In genomic region chr7:50229964-50230363, GRCh38 we compare ENCODE assay signal across 11 cellular contexts.
DNase-seq lines count a peak whose midpoint lies in the region; ATAC-seq and TF ChIP-seq lines count a peak whose summit lies in the region.
"Had no signal": no experiment of that assay in that cellular context is flagged by ENCODE, and none has a peak within 500 bp of the region (broad histone marks: within the 10 kb centered on the region; RNA-seq: fewer than 3 reads in every experiment).

No MANE protein-coding gene starts in this region.

- no peaks in the 10 kb centered on the region for H3K36me3 ChIP-seq in BJ (ENCODE audit: control insufficient read depth, insufficient read depth, low read length)
- no peaks in the 10 kb centered on the region for H3K36me3 ChIP-seq in kidney epithelial cell (ENCODE audit: control insufficient read depth, insufficient read depth, low read length)
- H3K36me3 ChIP-seq: suprapubic skin had no signal

- POLR2A ChIA-PET in BJ (lab: Charles Lee), result no interaction called here
- POLR2A ChIA-PET in RWPE1 (lab: Yijun Ruan, JAX; ENCODE audit: low non-redundant PET), result no interaction called here

- no peak overlapping the region for H3K27ac ChIP-seq in RWPE1
- H3K27ac ChIP-seq: suprapubic skin had no signal

- H3K27me3 ChIP-seq in BJ (ENCODE audit: control insufficient read depth, insufficient read depth, low read length) (no peaks in the 10 kb centered on the region), kidney epithelial cell (ENCODE audit: control insufficient read depth, insufficient read depth, low read length) (no peaks in the 10 kb centered on the region)
- H3K27me3 ChIP-seq: suprapubic skin had no signal

- TF ChIP-seq CTCF in BJ (IDR thresholded peaks at IDR 0.05; ENCODE audit: insufficient read depth, low read depth, low read length) (peak; percentile 23; the same call in 1 of the 2 replicates), GM20000 (IDR thresholded peaks at IDR 0.05; ENCODE audit: extremely low read depth, missing control alignments) (peak; percentile 33), kidney epithelial cell (IDR thresholded peaks at IDR 0.05; ENCODE audit: insufficient read depth, low read length, poor library complexity, severe bottlenecking) (peak; percentile 33), RWPE1 (conservative IDR thresholded peaks at IDR 0.05; ENCODE audit: low read depth) (no peak), foreskin fibroblast (IDR thresholded peaks at IDR 0.05; ENCODE audit: low read depth, low read length) (no peak)

- H3K4me3 ChIP-seq in BJ (ENCODE audit: low read depth, low read length) (no peak overlapping the region), kidney epithelial cell (ENCODE audit: low read depth, low read length) (no peak overlapping the region), foreskin fibroblast (ENCODE audit: low read depth in 1 of 2, low read length in 2 of 2) (no peak overlapping the region)
- H3K4me3 ChIP-seq: suprapubic skin had no signal

- CTCF ChIA-PET in BJ (lab: Yijun Ruan, JAX) (no interaction called here), RWPE1 (lab: Yijun Ruan, JAX) (interaction anchor here (0.7 kb wide), 1 partner anchor 75 kb away, joined by 5 read pairs; the partner anchor contains the start of gene IKZF1)

- no peak for DNase-seq in BJ (ENCODE audit: low read depth)
- no peak for DNase-seq in GM20000 (ENCODE audit: low spot score)
- DNase-seq in RPMI8226, result peak; percentile 45
- DNase-seq in kidney epithelial cell (ENCODE audit: low read depth), result no peak
- DNase-seq in NK-92 (lab: John Stamatoyannopoulos, UW; ENCODE audit: unreplicated experiment), result no peak
- DNase-seq in RWPE1 (ENCODE audit: low spot score), result no peak
- no peak for DNase-seq in foreskin fibroblast
- DNase-seq: EL, left colon had no signal

- no peak for ATAC-seq in HG02840 (IDR thresholded peaks at IDR 0.05; ENCODE audit: low FRiP score, unreplicated experiment)
- ATAC-seq: left colon had no signal

Comparison
In these comparisons a context has a peak if more than half of its experiments do, and no peak if none do; other contexts are left out.
1. CTCF ChIP-seq: peak in BJ (single experiment), GM20000 (single experiment) and kidney epithelial cell (single experiment); none in RWPE1 (single experiment) and foreskin fibroblast (single experiment).